8 cellular contexts compared by ENCODE assay signal in genomic region chr7:18087687-18088078, GRCh38.
DNase-seq lines count a peak whose midpoint lies in the region; ATAC-seq and TF ChIP-seq lines count a peak whose summit lies in the region.

No MANE protein-coding gene starts in this region.

- H3K9me3 ChIP-seq in muscle layer of duodenum (ENCODE audit: control insufficient read depth in 1 of 2, low read length in 2 of 2): peaks cover 0 to under 1% of the 10 kb centered on the region in 2 donors

- H3K27ac ChIP-seq in coronary artery (no peak overlapping the region), muscle layer of duodenum (ENCODE audit: low read length) (no peak overlapping the region)

- H3K4me1 Mint-ChIP-seq in activated CD4-positive, alpha-beta memory T cell treated with anti-CD3 and anti-CD28 coated beads for 36 hours (ENCODE audit: low read depth): peaks cover 4% of the 10 kb centered on the region

- ATAC-seq in HG03135 (IDR thresholded peaks at IDR 0.05; ENCODE audit: unreplicated experiment): no peak

- peaks cover 4% of the 10 kb centered on the region for H3K9me3 Mint-ChIP-seq in activated CD4-positive, alpha-beta memory T cell treated with anti-CD3 and anti-CD28 coated beads for 36 hours

- no peaks in the 10 kb centered on the region for H3K36me3 ChIP-seq in muscle layer of duodenum (ENCODE audit: control insufficient read depth in 1 of 2, insufficient read depth in 2 of 2, low read length in 2 of 2)

- peaks cover 4% of the 10 kb centered on the region for H3K27me3 ChIP-seq in muscle layer of duodenum (ENCODE audit: low read depth, low read length)

- no peak for TF ChIP-seq CTCF in coronary artery (IDR thresholded peaks at IDR 0.05)

- DNase-seq in 8988T (peak; percentile 14), HEK293T (ENCODE audit: extremely low spot score) (peak; percentile 10), coronary artery (ENCODE audit: low spot score) (no peak), GM19238 (ENCODE audit: insufficient read length, low spot score) (no peak)
- no peak for DNase-seq in stimulated activated naive CD4-positive, alpha-beta T cell (lab: John Stamatoyannopoulos, UW)
- DNase-seq in activated CD4-positive, alpha-beta memory T cell treated with anti-CD3 and anti-CD28 coated beads for 36 hours: no peak

- H3K36me3 Mint-ChIP-seq in activated CD4-positive, alpha-beta memory T cell treated with anti-CD3 and anti-CD28 coated beads for 36 hours: no peaks in the 10 kb centered on the region

- CTCF ChIA-PET in HEK293T (lab: Yijun Ruan, JAX): interaction anchor here (0.5 kb wide), 1 partner anchor 1883 kb away, joined by 3 read pairs; no protein-coding TSS in a partner anchor
- CTCF ChIA-PET in activated CD4-positive, alpha-beta memory T cell treated with anti-CD3 and anti-CD28 coated beads for 36 hours (lab: Charles Lee): no interaction called here

- peaks cover 6% of the 10 kb centered on the region in 2 donors for H3K4me1 ChIP-seq in muscle layer of duodenum (ENCODE audit: control insufficient read depth in 1 of 2, insufficient read depth in 2 of 2, low read length in 2 of 2)

- H3K27me3 Mint-ChIP-seq in activated CD4-positive, alpha-beta memory T cell treated with anti-CD3 and anti-CD28 coated beads for 36 hours: peaks cover 40% of the 10 kb centered on the region

- intact Hi-C loops in activated CD4-positive, alpha-beta memory T cell treated with anti-CD3 and anti-CD28 coated beads for 36 hours (cut with micrococcal nuclease): no loop called here

- no peak overlapping the region for H3K4me3 Mint-ChIP-seq in activated CD4-positive, alpha-beta memory T cell treated with anti-CD3 and anti-CD28 coated beads for 36 hours

- POLR2A ChIA-PET in HEK293T (lab: Yijun Ruan, JAX): no interaction called here
- POLR2A ChIA-PET in activated CD4-positive, alpha-beta memory T cell treated with anti-CD3 and anti-CD28 coated beads for 36 hours (lab: Charles Lee): no interaction called here

- H3K27ac Mint-ChIP-seq in activated CD4-positive, alpha-beta memory T cell treated with anti-CD3 and anti-CD28 coated beads for 36 hours: no peak overlapping the region

- H3K4me3 ChIP-seq in coronary artery: peak overlapping the region; percentile 87
- peak overlapping the region; percentile 63 to 70 for H3K4me3 ChIP-seq in muscle layer of duodenum (ENCODE audit: low read depth in 1 of 2, low read length in 2 of 2)

TF ChIP-seq in HEK293T, 16 proteins besides CTCF, POLR2A, EP300 and RAD21:
- TF ChIP-seq CTBP1 (IDR thresholded peaks at IDR 0.05; ENCODE audit: borderline replicate concordance): no peak
- no peak for TF ChIP-seq FOXA1 (IDR thresholded peaks at IDR 0.05)
- no peak for TF ChIP-seq BHLHE40 (IDR thresholded peaks at IDR 0.05; ENCODE audit: borderline replicate concordance)
TF ChIP-seq in HEK293T: peak in this region for 0.

Comparison
In these comparisons a context has a peak if more than half of its experiments do, and no peak if none do; other contexts are left out.
1. DNase-seq: peak in 8988T (single experiment) and HEK293T (single experiment); none in coronary artery (single experiment), stimulated activated naive CD4-positive, alpha-beta T cell (0 of 6), GM19238 (single experiment) and activated CD4-positive, alpha-beta memory T cell treated with anti-CD3 and anti-CD28 coated beads for 36 hours (single experiment).